ENCODE assay signal across 23 cellular contexts in genomic region chr9:90998573-90998972, GRCh38.
A peak's percentile ranks its signal among the peaks of the same experiment; 100 is the strongest.
DNase-seq lines count a peak whose midpoint lies in the region; ATAC-seq and TF ChIP-seq lines count a peak whose summit lies in the region.
"Had no signal": no experiment of that assay in that cellular context is flagged by ENCODE, and none has a peak within 500 bp of the region (broad histone marks: within the 10 kb centered on the region; RNA-seq: fewer than 3 reads in every experiment).

No MANE protein-coding gene starts in this region.

- H3K4me1 ChIP-seq in RWPE2 (ENCODE audit: insufficient read depth, poor library complexity, severe bottlenecking) (peaks cover 36% of the 10 kb centered on the region), foreskin keratinocyte (peaks cover 24% of the 10 kb centered on the region)
- H3K4me1 ChIP-seq: lower lobe of right lung, thyroid gland had no signal

- no peak overlapping the region for H3K4me3 ChIP-seq in LNCaP clone FGC (ENCODE audit: low read depth, low read length)
- no peak overlapping the region for H3K4me3 ChIP-seq in RWPE2 (ENCODE audit: severe bottlenecking)
- H3K4me3 ChIP-seq: lower lobe of right lung, thyroid gland had no signal

- H3K27me3 ChIP-seq in RWPE2 (ENCODE audit: insufficient read depth, poor library complexity, severe bottlenecking) = no peaks in the 10 kb centered on the region
- no peaks in the 10 kb centered on the region for H3K27me3 ChIP-seq in foreskin keratinocyte
- H3K27me3 ChIP-seq: thyroid gland had no signal

- peak; percentile 84 for DNase-seq in DMS153 (lab: John Stamatoyannopoulos, UW)
- DNase-seq in LNCaP clone FGC (ENCODE audit: low read depth) = peak; percentile 23
- no peak for DNase-seq in RWPE2 (ENCODE audit: low spot score)
- DNase-seq in foreskin keratinocyte = no peak
- no peak for DNase-seq in activated naive CD4-positive, alpha-beta T cell treated with Interleukin-2 at 50 U/mL for 16 hours
- no peak for DNase-seq in NOMO-1 treated with dmso at 0.1 percent for 144 hours (lab: John Stamatoyannopoulos, UW; ENCODE audit: unreplicated experiment)
- DNase-seq: activated CD4-positive, alpha-beta memory T cell treated with anti-CD3 and anti-CD28 coated beads for 36 hours; activated naive CD4-positive, alpha-beta T cell treated with anti-CD3 and anti-CD28 coated beads, Interleukin-2, amount 10 ng/mL, durations not matched to agents 7 days and 5 days; activated T-cell treated with anti-CD3 and anti-CD28 coated beads, Interleukin-2, amount 50 U/mL, for 1 hour; anterior cingulate cortex; CD8-positive, alpha-beta memory T cell; central memory CD4-positive, alpha-beta T cell; hippocampal formation; lower lobe of right lung; MM.1S; NCI-H1694; NCI-H446 treated with DMSO at 0.1 percent for 48 hours; Right ventricle myocardium superior; small intestine; stimulated activated naive CD4-positive, alpha-beta T cell; thyroid gland; WERI-Rb-1 had no signal

- peak overlapping the region; percentile 81 for H3K27ac ChIP-seq in RWPE2 (ENCODE audit: poor library complexity, severe bottlenecking)
- peak overlapping the region; percentile 96 for H3K27ac ChIP-seq in foreskin keratinocyte
- H3K27ac ChIP-seq: lower lobe of right lung, thyroid gland, WERI-Rb-1 had no signal

- TF ChIP-seq CTCF in LNCaP clone FGC (IDR thresholded peaks at IDR 0.05; ENCODE audit: control insufficient read depth, extremely low read depth, insufficient read depth) (no peak), RWPE2 (IDR thresholded peaks at IDR 0.05; ENCODE audit: poor library complexity, severe bottlenecking) (no peak), foreskin keratinocyte (conservative IDR thresholded peaks at IDR 0.05) (no peak)

- H3K9me3 ChIP-seq in RWPE2 (ENCODE audit: severe bottlenecking) = no peaks in the 10 kb centered on the region
- H3K9me3 ChIP-seq: lower lobe of right lung, thyroid gland had no signal

- ATAC-seq in RWPE2 (ENCODE audit: low read depth) (no peak), foreskin keratinocyte (no peak), GM19324 (IDR thresholded peaks at IDR 0.05; ENCODE audit: low FRiP score, unreplicated experiment) (no peak)
- ATAC-seq: lower lobe of right lung had no signal

- no peaks in the 10 kb centered on the region for H3K36me3 ChIP-seq in RWPE2 (ENCODE audit: low read depth)
- H3K36me3 ChIP-seq: lower lobe of right lung, thyroid gland, WERI-Rb-1 had no signal

Comparison
In these comparisons a context has a peak if more than half of its experiments do, and no peak if none do; other contexts are left out.
1. DNase-seq: peak in DMS153 (single experiment) and LNCaP clone FGC (single experiment); none in RWPE2 (single experiment), foreskin keratinocyte (0 of 2), activated naive CD4-positive, alpha-beta T cell treated with Interleukin-2 at 50 U/mL for 16 hours (single experiment) and NOMO-1 treated with dmso at 0.1 percent for 144 hours (single experiment).